Comparison of ENCODE assay signal across 10 cellular contexts in the genomic region with DNA sequence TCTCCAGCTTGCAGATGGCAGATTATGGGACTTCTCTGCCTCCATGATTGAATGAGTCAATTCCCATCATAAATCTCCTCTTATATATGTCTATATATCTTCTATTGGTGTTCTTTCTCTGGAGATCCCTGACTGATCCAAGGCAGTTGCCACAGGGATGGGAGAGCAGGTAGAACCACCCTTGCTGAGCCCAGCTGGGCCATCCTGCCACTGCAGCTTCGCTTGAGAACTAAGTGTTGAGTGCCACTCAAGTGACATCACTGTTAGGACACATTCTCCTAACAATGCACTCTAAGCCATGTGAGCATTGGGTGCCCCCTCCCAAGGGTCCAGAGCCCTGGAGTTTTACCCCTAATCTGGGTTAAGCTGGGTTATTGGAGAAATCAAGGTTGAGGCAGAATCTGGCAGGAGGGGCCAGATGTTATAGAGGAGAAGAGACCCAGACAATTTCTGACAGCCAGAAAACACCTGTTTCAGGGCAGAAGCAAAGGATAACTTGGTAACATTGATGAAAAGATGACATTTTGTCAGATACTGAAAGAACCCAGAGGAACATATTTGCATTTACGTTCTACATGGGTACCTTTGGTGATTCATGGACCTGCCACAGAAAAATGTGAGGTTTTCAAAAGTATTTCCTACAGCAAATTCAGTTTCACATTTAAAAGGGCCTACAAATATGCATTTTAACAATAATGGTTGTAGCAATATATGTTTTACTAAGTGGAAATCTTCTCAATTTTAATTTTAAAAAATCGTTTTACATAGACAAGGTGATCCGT.
DNase-seq lines count a peak whose midpoint lies in the region; ATAC-seq and TF ChIP-seq lines count a peak whose summit lies in the region.
"Had no signal": no experiment of that assay in that cellular context is flagged by ENCODE, and none has a peak within 500 bp of the region (broad histone marks: within the 10 kb centered on the region; RNA-seq: fewer than 3 reads in every experiment).

No MANE protein-coding gene starts in this region.

- H3K4me3 ChIP-seq in foreskin fibroblast (ENCODE audit: low read depth in 1 of 2, low read length in 2 of 2): no peak overlapping the region
- H3K4me3 ChIP-seq: esophagus muscularis mucosa, lung had no signal

- TF ChIP-seq CTCF in foreskin fibroblast (IDR thresholded peaks at IDR 0.05; ENCODE audit: low read depth, low read length): no peak

- ATAC-seq in GM19035 (IDR thresholded peaks at IDR 0.05; ENCODE audit: unreplicated experiment) (peak; percentile 62), GM21786 (IDR thresholded peaks at IDR 0.05; ENCODE audit: unreplicated experiment) (peak; percentile 63), HG03442 (IDR thresholded peaks at IDR 0.05; ENCODE audit: unreplicated experiment) (peak; percentile 50)
- peak; percentile 55 for ATAC-seq in stimulated activated effector memory CD8-positive, alpha-beta T cell treated with anti-CD3 and anti-CD28 coated beads, Interleukin-12 subunit alpha, Interleukin-12 subunit beta, amount 100 ng/mL, for 72 hours

- H3K4me1 Mint-ChIP-seq in stimulated activated effector memory CD8-positive, alpha-beta T cell treated with anti-CD3 and anti-CD28 coated beads, Interleukin-12 subunit alpha, Interleukin-12 subunit beta, amount 100 ng/mL, for 72 hours: peaks cover 5% of the 10 kb centered on the region

- H3K4me3 Mint-ChIP-seq in stimulated activated effector memory CD8-positive, alpha-beta T cell treated with anti-CD3 and anti-CD28 coated beads, Interleukin-12 subunit alpha, Interleukin-12 subunit beta, amount 100 ng/mL, for 72 hours: no peak overlapping the region

- no peak overlapping the region for H3K27ac Mint-ChIP-seq in stimulated activated effector memory CD8-positive, alpha-beta T cell treated with anti-CD3 and anti-CD28 coated beads, Interleukin-12 subunit alpha, Interleukin-12 subunit beta, amount 100 ng/mL, for 72 hours

- peaks cover 5% of the 10 kb centered on the region for H3K36me3 Mint-ChIP-seq in stimulated activated effector memory CD8-positive, alpha-beta T cell treated with anti-CD3 and anti-CD28 coated beads, Interleukin-12 subunit alpha, Interleukin-12 subunit beta, amount 100 ng/mL, for 72 hours

- H3K9me3 Mint-ChIP-seq in stimulated activated effector memory CD8-positive, alpha-beta T cell treated with anti-CD3 and anti-CD28 coated beads, Interleukin-12 subunit alpha, Interleukin-12 subunit beta, amount 100 ng/mL, for 72 hours: no peaks in the 10 kb centered on the region

- DNase-seq in stimulated activated effector memory CD8-positive, alpha-beta T cell treated with anti-CD3 and anti-CD28 coated beads, Interleukin-12 subunit alpha, Interleukin-12 subunit beta, amount 100 ng/mL, for 72 hours (ENCODE audit: low spot score in 2 of 2): no peak
- no peak for DNase-seq in NCI-H1105 (lab: John Stamatoyannopoulos, UW)
- DNase-seq in foreskin fibroblast: no peak
- no peak for DNase-seq in midbrain (lab: John Stamatoyannopoulos, UW)
- DNase-seq: KG1 had no signal
